17 cellular contexts compared by ENCODE assay signal in genomic region chr20:50170549-50171220, GRCh38. TPM values are rescaled to one million over a fixed set of nuclear protein-coding genes. Genes with fewer than 3 reads are reported as not detected.
DNase-seq lines count a peak whose midpoint lies in the region; ATAC-seq and TF ChIP-seq lines count a peak whose summit lies in the region.
"Had no signal": no experiment of that assay in that cellular context is flagged by ENCODE, and none has a peak within 500 bp of the region (broad histone marks: within the 10 kb centered on the region; RNA-seq: fewer than 3 reads in every experiment).

No MANE protein-coding gene starts in this region.

- H4K8ac ChIP-seq in IMR-90 (ENCODE audit: low read depth in 2 of 2, low read length in 2 of 2) (no peak overlapping the region), mesenchymal stem cell (ENCODE audit: low read length) (peak overlapping the region; percentile 39)

- H2BK120ac ChIP-seq in IMR-90 (ENCODE audit: low read depth, low read length) (no peak overlapping the region), mesenchymal stem cell (ENCODE audit: low read depth, low read length) (no peak overlapping the region)

- peak overlapping the region; percentile 69 for H3K27ac Mint-ChIP-seq in Caco-2 (ENCODE audit: unreplicated experiment)

- peaks cover 6% of the 10 kb centered on the region; the same call in 1 of the 2 replicates for H3K9me1 ChIP-seq in IMR-90 (ENCODE audit: insufficient read depth, low read length)

- CTCF ChIA-PET in Caco-2 (lab: Charles Lee) (interaction anchor here (0.6 to 5.9 kb wide), 10 partner anchors 15 to 257 kb away, joined by 3 to 106 read pairs (median 10); partner anchors contain the start of gene PEDS1), IMR-90 (lab: Yijun Ruan, JAX) (no interaction called here)

- intact Hi-C loops in Caco-2 (cut with micrococcal nuclease; ENCODE audit: unreplicated experiment) (no loop called here), IMR-90 (cut with micrococcal nuclease) (no loop called here)

- no peaks in the 10 kb centered on the region for H3K9me3 Mint-ChIP-seq in Caco-2 (ENCODE audit: unreplicated experiment)

- H3K18ac ChIP-seq in IMR-90 (ENCODE audit: low read depth, low read length) (no peak overlapping the region), mesenchymal stem cell (ENCODE audit: low read depth in 1 of 2, low read length in 2 of 2) (peak overlapping the region in 1 of 2 experiments; percentile 33)

- H3K27ac ChIP-seq in IMR-90 (ENCODE audit: insufficient read depth, low read length), result no peak overlapping the region
- no peak overlapping the region for H3K27ac ChIP-seq in mesenchymal stem cell (ENCODE audit: low read length, poor library complexity, severe bottlenecking)
- H3K27ac ChIP-seq in parathyroid adenoma, result peak overlapping the region; percentile 85

- H3K9ac ChIP-seq in IMR-90 (ENCODE audit: low read depth, low read length) (no peak overlapping the region), mesenchymal stem cell (ENCODE audit: low read length) (no peak overlapping the region), parathyroid adenoma (no peak overlapping the region)

- H4K5ac ChIP-seq in IMR-90 (ENCODE audit: low read depth, low read length), result no peak overlapping the region

- no peak overlapping the region for H2BK15ac ChIP-seq in IMR-90 (ENCODE audit: low read depth, low read length)
- peak overlapping the region; percentile 48 for H2BK15ac ChIP-seq in mesenchymal stem cell (ENCODE audit: low read depth, poor library complexity, severe bottlenecking)

- H2BK5ac ChIP-seq in IMR-90 (ENCODE audit: low read depth, low read length, poor library complexity, severe bottlenecking) (no peak overlapping the region), mesenchymal stem cell (ENCODE audit: low read depth, low read length, poor library complexity, severe bottlenecking) (no peak overlapping the region)

- H3K14ac ChIP-seq in IMR-90 (replicated peaks; ENCODE audit: low read depth, low read length) (no peak overlapping the region), mesenchymal stem cell (ENCODE audit: low read length in 2 of 2) (no peak overlapping the region)

- H3K4ac ChIP-seq in IMR-90 (ENCODE audit: low read depth, low read length), result no peak overlapping the region
- peak overlapping the region; percentile 29 to 93 for H3K4ac ChIP-seq in mesenchymal stem cell (ENCODE audit: low read depth in 1 of 2, low read length in 2 of 2)

- no peak overlapping the region for H2BK20ac ChIP-seq in IMR-90 (ENCODE audit: low read depth, low read length)

- peak overlapping the region; percentile 48 for H2AK9ac ChIP-seq in IMR-90 (replicated peaks; ENCODE audit: low read depth, low read length, poor library complexity)

- H3K9me3 ChIP-seq in Caco-2 (no peaks in the 10 kb centered on the region), IMR-90 (ENCODE audit: control insufficient read depth, insufficient read depth, low read length) (no peaks in the 10 kb centered on the region), mesenchymal stem cell (ENCODE audit: control insufficient read depth, low read length) (no peaks in the 10 kb centered on the region), parathyroid adenoma (ENCODE audit: control insufficient read depth, low read length) (no peaks in the 10 kb centered on the region)
- H3K9me3 ChIP-seq: MG63 had no signal

- H3K79me2 ChIP-seq in parathyroid adenoma, result peaks cover 3% of the 10 kb centered on the region

- no peak overlapping the region; the same call in 1 of the 2 replicates for H4K91ac ChIP-seq in IMR-90 (ENCODE audit: insufficient read depth, low read depth, low read length)
- peak overlapping the region; percentile 58 for H4K91ac ChIP-seq in mesenchymal stem cell (ENCODE audit: low read length)

- BruUV-seq in Caco-2 (replicated peaks; lab: Mats Ljungman, UMichigan), result no TSS peak
- no TSS peak for BruUV-seq in IMR-90 (replicated peaks; lab: Mats Ljungman, UMichigan)

- no CpG with 5 or more reads among the region's 14 CpGs for WGBS in IMR-90 (ENCODE audit: extremely low coverage in 2 of 2, insufficient read length in 1 of 2), 2 experiments
- WGBS in mesenchymal stem cell, result 94% methylated on average over 11 of the region's 14 CpGs

- no peaks in the 10 kb centered on the region for H3K27me3 ChIP-seq in Caco-2 (replicated peaks; ENCODE audit: control insufficient read depth, insufficient read depth, low read length)
- no peaks in the 10 kb centered on the region for H3K27me3 ChIP-seq in IMR-90 (ENCODE audit: control insufficient read depth, insufficient read depth, low read length)
- H3K27me3 ChIP-seq in mesenchymal stem cell (ENCODE audit: control insufficient read depth in 1 of 2, insufficient read depth in 1 of 2, low read length in 2 of 2), result no peaks in the 10 kb centered on the region
- H3K27me3 ChIP-seq in parathyroid adenoma (ENCODE audit: control insufficient read depth, insufficient read depth, low read length), result no peaks in the 10 kb centered on the region
- H3K27me3 ChIP-seq: MG63 had no signal

- H3K4me3 Mint-ChIP-seq in Caco-2 (ENCODE audit: unreplicated experiment), result no peak overlapping the region

- H3K56ac ChIP-seq in IMR-90 (ENCODE audit: extremely low read depth, insufficient read depth, low read length), result no peak overlapping the region

- H3K79me1 ChIP-seq in IMR-90 (ENCODE audit: low read depth in 1 of 2, low read length in 2 of 2) (peaks cover 4 to 18% of the 10 kb centered on the region in 2 experiments; a peak in 2 of 4 replicates), mesenchymal stem cell (replicated peaks; ENCODE audit: low read length, poor library complexity, severe bottlenecking) (peaks cover 1% of the 10 kb centered on the region)

- no peaks in the 10 kb centered on the region for H4K20me1 ChIP-seq in IMR-90 (ENCODE audit: insufficient read depth, low read length)

- TF ChIP-seq RAD21 in IMR-90 (IDR thresholded peaks at IDR 0.05; ENCODE audit: low read length), result no peak

- peaks cover 13% of the 10 kb centered on the region for H3K4me1 Mint-ChIP-seq in Caco-2 (ENCODE audit: low read depth, unreplicated experiment)

- H3K4me2 ChIP-seq in IMR-90 (ENCODE audit: low read depth, low read length) (no peak overlapping the region), mesenchymal stem cell (ENCODE audit: low read length, poor library complexity, severe bottlenecking) (no peak overlapping the region), parathyroid adenoma (ENCODE audit: low read length) (no peak overlapping the region)

- H3K23ac ChIP-seq in IMR-90 (ENCODE audit: low read depth, low read length) (no peak overlapping the region), mesenchymal stem cell (ENCODE audit: low read length in 2 of 2) (no peak overlapping the region)

- H2AFZ ChIP-seq in IMR-90 (replicated peaks; ENCODE audit: low read length, poor library complexity) (no peak overlapping the region), mesenchymal stem cell (ENCODE audit: low read depth, low read length) (no peak overlapping the region), parathyroid adenoma (no peak overlapping the region)

- peak overlapping the region; percentile 35 to 87 for H2BK12ac ChIP-seq in mesenchymal stem cell (ENCODE audit: low read length in 2 of 2)

- no peak overlapping the region for H3K4me3 ChIP-seq in Caco-2 (ENCODE audit: low read depth, low read length)
- H3K4me3 ChIP-seq in IMR-90 (ENCODE audit: insufficient read depth, low read depth, low read length), result no peak overlapping the region
- no peak overlapping the region for H3K4me3 ChIP-seq in mesenchymal stem cell (ENCODE audit: insufficient read depth in 1 of 2, low read depth in 1 of 2, low read length in 2 of 2)
- H3K4me3 ChIP-seq in parathyroid adenoma (ENCODE audit: low read depth, low read length), result no peak overlapping the region
- H3K4me3 ChIP-seq: MG63 had no signal

- no peaks in the 10 kb centered on the region for H3K27me3 Mint-ChIP-seq in Caco-2 (ENCODE audit: insufficient read depth, unreplicated experiment)

- ATAC-seq in IMR-90 (ENCODE audit: low read depth), result no peak
- ATAC-seq in HG03457 (IDR thresholded peaks at IDR 0.05; ENCODE audit: unreplicated experiment), result no peak
- no peak for ATAC-seq in HG03196 (IDR thresholded peaks at IDR 0.05; ENCODE audit: unreplicated experiment)
- ATAC-seq: HCT116 had no signal

- no peak for DNase-seq in Caco-2
- DNase-seq in IMR-90, result no peak
- DNase-seq in mesenchymal stem cell, result no peak
- no peak for DNase-seq in mucosa of gallbladder (ENCODE audit: low spot score)
- no peak for DNase-seq in hepatic stellate cell (ENCODE audit: low spot score)
- DNase-seq: AML-193, DMS79 treated with DMSO at 0.1 percent for 48 hours, MG63, NCI-H1105, NCI-H187 treated with DMSO at 0.1 percent for 48 hours, NCI-H2171, NCI-H446 treated with DMSO at 0.1 percent for 48 hours, NCI-H748 treated with DMSO at 0.1 percent for 48 hours had no signal

- POLR2A ChIA-PET in Caco-2 (lab: Charles Lee) (interaction anchor here (0.6 kb wide), 1 partner anchor 349 kb away, joined by 3 read pairs; no protein-coding TSS in a partner anchor), IMR-90 (lab: Charles Lee; ENCODE audit: unreplicated experiment) (interaction anchor here (0.7 kb wide), 1 partner anchor 787 kb away, joined by 12 read pairs; no protein-coding TSS in a partner anchor)

- H3K36me3 ChIP-seq in Caco-2 (ENCODE audit: control insufficient read depth, insufficient read depth, low read length) (no peaks in the 10 kb centered on the region), IMR-90 (ENCODE audit: control insufficient read depth, insufficient read depth, low read length) (no peaks in the 10 kb centered on the region), mesenchymal stem cell (ENCODE audit: control insufficient read depth in 1 of 2, insufficient read depth in 2 of 2, low read depth in 1 of 2, low read length in 2 of 2) (no peaks in the 10 kb centered on the region), parathyroid adenoma (ENCODE audit: control insufficient read depth, insufficient read depth, low read length) (no peaks in the 10 kb centered on the region)
- H3K36me3 ChIP-seq: MG63 had no signal

- TF ChIP-seq CTCF in Caco-2 (IDR thresholded peaks at IDR 0.05; ENCODE audit: insufficient read depth in 1 of 2, low read depth in 1 of 2, low read length in 1 of 2, severe bottlenecking in 1 of 2, unreplicated experiment in 1 of 2) (no peak), IMR-90 (conservative IDR thresholded peaks at IDR 0.05; ENCODE audit: low read depth, low read length) (no peak), parathyroid adenoma (IDR thresholded peaks at IDR 0.05) (no peak)

- dilution Hi-C loops in IMR-90 (cut with HindIII; ENCODE audit: low sequenced_read_pairs, unreplicated experiment), result no loop called here

- peaks cover 15% of the 10 kb centered on the region for H3K36me3 Mint-ChIP-seq in Caco-2 (ENCODE audit: insufficient read depth, unreplicated experiment)

- in situ Hi-C loops in IMR-90 (cut with MboI; ENCODE audit: low sequenced_read_pairs), result no loop called here

- H2AK5ac ChIP-seq in IMR-90 (ENCODE audit: low read depth, low read length) (0 out of 2 replicates have a peak overlapping the region, but pooled peaks have one; percentile 43), mesenchymal stem cell (ENCODE audit: low read length, severe bottlenecking) (peak overlapping the region; percentile 16)

- TF ChIP-seq POLR2A in IMR-90 (IDR thresholded peaks at IDR 0.05; ENCODE audit: low read depth, low read length), result no peak

- H3K4me1 ChIP-seq in Caco-2 (peaks cover 30% of the 10 kb centered on the region), IMR-90 (ENCODE audit: control insufficient read depth, insufficient read depth, low read length) (peaks cover 12% of the 10 kb centered on the region), mesenchymal stem cell (ENCODE audit: control insufficient read depth, insufficient read depth, low read depth, low read length) (peaks cover 23% of the 10 kb centered on the region), parathyroid adenoma (peaks cover 12% of the 10 kb centered on the region)

RNA-seq across cellular contexts. Expression of gene PEDS1, which starts 17.2 kb away (rescaled TPM):
- total RNA-seq in Caco-2 (2022) (78.3 and 84.1 TPM in 2 replicates), IMR-90 (2012; rRNA removed) (24.0 and 25.3 TPM in 2 replicates), mucosa of gallbladder (28.6 TPM)
- polyA plus RNA-seq in IMR-90 (2012; rRNA removed), result 59.9 and 67.6 TPM in 2 replicates
- 26.9 and 58.5 TPM in 2 replicates for polyA plus RNA-seq in IMR-90 (2012; cell fraction: cytosol; rRNA removed)
- 24.5 and 45.9 TPM in 2 replicates for polyA plus RNA-seq in IMR-90 (2012; cell fraction: nucleus; rRNA removed; ENCODE audit: low replicate concordance)
- 59.1 TPM for polyA plus RNA-seq in mesenchymal stem cell (2013, experiment 1 of 2)
- polyA plus RNA-seq in mesenchymal stem cell (2013, experiment 2 of 2), result 58.4 TPM

RNA-seq across cellular contexts. Expression of gene CEBPB, which starts 19.9 kb away (rescaled TPM):
- total RNA-seq in Caco-2 (2022), result 160 and 183 TPM in 2 replicates
- total RNA-seq in IMR-90 (2012; rRNA removed), result 3.4 and 6.9 TPM in 2 replicates
- 17.4 and 33.6 TPM in 2 replicates for polyA plus RNA-seq in IMR-90 (2012; rRNA removed)
- 18.5 and 103 TPM in 2 replicates for polyA plus RNA-seq in IMR-90 (2012; cell fraction: cytosol; rRNA removed)
- 98.3 and 167 TPM in 2 replicates for polyA plus RNA-seq in IMR-90 (2012; cell fraction: nucleus; rRNA removed; ENCODE audit: low replicate concordance)
- polyA plus RNA-seq in mesenchymal stem cell (2013, experiment 1 of 2), result 130 TPM
- polyA plus RNA-seq in mesenchymal stem cell (2013, experiment 2 of 2), result 131 TPM
- 87.4 TPM for total RNA-seq in mucosa of gallbladder

RNA-seq across cellular contexts. Expression of gene UBE2V1, which starts 57.7 kb away (rescaled TPM):
- total RNA-seq in Caco-2 (2022), result 485 and 509 TPM in 2 replicates
- total RNA-seq in IMR-90 (2012; rRNA removed), result 20.1 and 41.4 TPM in 2 replicates
- polyA plus RNA-seq in IMR-90 (2012; rRNA removed), result 128 and 138 TPM in 2 replicates
- 46.2 and 74.3 TPM in 2 replicates for polyA plus RNA-seq in IMR-90 (2012; cell fraction: cytosol; rRNA removed)
- polyA plus RNA-seq in IMR-90 (2012; cell fraction: nucleus; rRNA removed; ENCODE audit: low replicate concordance), result 37.1 and 141 TPM in 2 replicates
- polyA plus RNA-seq in mesenchymal stem cell (2013, experiment 1 of 2), result 292 TPM
- 286 TPM for polyA plus RNA-seq in mesenchymal stem cell (2013, experiment 2 of 2)
- total RNA-seq in mucosa of gallbladder, result 82.6 TPM

Comparison
In these comparisons a context has a peak if more than half of its experiments do, and no peak if none do; other contexts are left out.
1. RNA of gene CEBPB, which starts 19.9 kb away (total RNA-seq): 160 to 183 TPM in Caco-2 and 87.4 TPM in mucosa of gallbladder (single experiment); 3.4 to 6.9 TPM in IMR-90; every median in the first group is over 10 times any median in the second.